ENCODE assay signal across 15 cellular contexts in the genomic region with DNA sequence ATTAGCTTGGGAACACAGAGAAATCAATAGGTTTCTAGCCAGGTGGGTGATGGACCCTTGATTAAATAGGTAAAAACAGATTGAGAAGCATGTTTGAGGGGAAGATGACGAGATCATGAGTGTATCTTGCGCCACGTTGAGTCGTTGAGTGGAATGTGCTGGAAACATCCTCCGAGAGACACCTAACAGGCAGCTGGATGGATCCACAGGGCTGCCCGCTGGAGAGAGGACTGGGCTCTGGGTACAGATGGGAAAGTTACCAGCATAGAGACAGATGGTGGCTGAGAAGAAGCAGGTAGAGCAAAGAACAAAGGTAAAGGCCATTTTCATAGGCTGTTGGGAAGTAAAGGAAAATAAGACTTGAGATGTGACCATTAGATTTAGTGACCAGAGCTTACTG. TPM values are rescaled to one million over a fixed set of nuclear protein-coding genes. Genes with fewer than 3 reads are reported as not detected.
DNase-seq lines count a peak whose midpoint lies in the region; ATAC-seq and TF ChIP-seq lines count a peak whose summit lies in the region.
"Had no signal": no experiment of that assay in that cellular context is flagged by ENCODE, and none has a peak within 500 bp of the region (broad histone marks: within the 10 kb centered on the region; RNA-seq: fewer than 3 reads in every experiment).

No MANE protein-coding gene starts in this region.

- H3K36me3 ChIP-seq in CD8-positive, alpha-beta memory T cell (ENCODE audit: insufficient read depth, low read length) = no peaks in the 10 kb centered on the region
- H3K36me3 ChIP-seq: heart left ventricle, thyroid gland had no signal

- H3K27me3 Mint-ChIP-seq in CD8-positive, alpha-beta memory T cell = peaks cover 0 to 10% of the 10 kb centered on the region in 2 donors
- no peaks in the 10 kb centered on the region for H3K27me3 Mint-ChIP-seq in activated T-helper 17 cell treated with anti-CD3 and anti-CD28 coated beads, Interleukin-2, amount 50 U/mL, for 72 hours
- H3K27me3 Mint-ChIP-seq in natural killer cell (ENCODE audit: low read depth in 2 of 2) = peaks cover 39 to 47% of the 10 kb centered on the region in 2 donors

- no peak for DNase-seq in CD8-positive, alpha-beta memory T cell
- DNase-seq in HL-60 (ENCODE audit: low read depth in 1 of 2, low spot score in 1 of 2) (no peak), natural killer cell (no peak), D341Med (ENCODE audit: low spot score) (no peak)
- DNase-seq: activated CD4-positive, alpha-beta T cell treated with anti-CD3 and anti-CD28 coated beads, Interleukin-2, amount 50 U/mL, for 4 hours; Caco-2; NCI-H1417; NCI-H510A; thyroid gland had no signal

- H3K36me3 Mint-ChIP-seq in CD8-positive, alpha-beta memory T cell = no peaks in the 10 kb centered on the region
- H3K36me3 Mint-ChIP-seq in activated T-helper 17 cell treated with anti-CD3 and anti-CD28 coated beads, Interleukin-2, amount 50 U/mL, for 72 hours (ENCODE audit: low read depth) = no peaks in the 10 kb centered on the region
- no peaks in the 10 kb centered on the region for H3K36me3 Mint-ChIP-seq in natural killer cell
- H3K36me3 Mint-ChIP-seq: mesothelial cell of epicardium had no signal

- POLR2A ChIA-PET in CD8-positive, alpha-beta memory T cell (lab: Charles Lee) = no interaction called here

- no peaks in the 10 kb centered on the region for H3K9me3 ChIP-seq in CD8-positive, alpha-beta memory T cell (ENCODE audit: low read length)
- H3K9me3 ChIP-seq: Caco-2, heart left ventricle, thyroid gland had no signal

- H3K4me1 Mint-ChIP-seq in CD8-positive, alpha-beta memory T cell = peaks cover 24 to 46% (median 35%) of the 10 kb centered on the region in 3 donors
- peaks cover 37% of the 10 kb centered on the region for H3K4me1 Mint-ChIP-seq in activated T-helper 17 cell treated with anti-CD3 and anti-CD28 coated beads, Interleukin-2, amount 50 U/mL, for 72 hours
- peaks cover 37 to 48% of the 10 kb centered on the region in 2 donors for H3K4me1 Mint-ChIP-seq in natural killer cell
- H3K4me1 Mint-ChIP-seq: nephron had no signal

- no peaks in the 10 kb centered on the region for H3K9me3 Mint-ChIP-seq in CD8-positive, alpha-beta memory T cell
- H3K9me3 Mint-ChIP-seq in activated T-helper 17 cell treated with anti-CD3 and anti-CD28 coated beads, Interleukin-2, amount 50 U/mL, for 72 hours = no peaks in the 10 kb centered on the region
- H3K9me3 Mint-ChIP-seq in natural killer cell = no peaks in the 10 kb centered on the region
- H3K9me3 Mint-ChIP-seq: mesothelial cell of epicardium, nephron had no signal

- peak overlapping the region in 3 of 8 donors; percentile 15 to 39 (median 35) for H3K27ac Mint-ChIP-seq in CD8-positive, alpha-beta memory T cell
- peak overlapping the region; percentile 90 for H3K27ac Mint-ChIP-seq in activated T-helper 17 cell treated with anti-CD3 and anti-CD28 coated beads, Interleukin-2, amount 50 U/mL, for 72 hours
- H3K27ac Mint-ChIP-seq in natural killer cell = peak overlapping the region in 1 of 2 donors; percentile 84
- H3K27ac Mint-ChIP-seq: mesothelial cell of epicardium, nephron had no signal

- peaks cover 14% of the 10 kb centered on the region for H3K4me1 ChIP-seq in CD8-positive, alpha-beta memory T cell (ENCODE audit: insufficient read depth, low read length)
- H3K4me1 ChIP-seq: Caco-2, thyroid gland had no signal

- intact Hi-C loops in natural killer cell (cut with micrococcal nuclease) = no loop called here

- H3K27ac ChIP-seq in CD8-positive, alpha-beta memory T cell (ENCODE audit: low read depth, low read length) = no peak overlapping the region
- H3K27ac ChIP-seq in HL-60 (replicated peaks) = peak overlapping the region; percentile 68
- H3K27ac ChIP-seq: heart left ventricle, thyroid gland had no signal

- peak overlapping the region in 5 of 7 donors; percentile 44 to 86 (median 68) for H3K4me3 Mint-ChIP-seq in CD8-positive, alpha-beta memory T cell
- H3K4me3 Mint-ChIP-seq in activated T-helper 17 cell treated with anti-CD3 and anti-CD28 coated beads, Interleukin-2, amount 50 U/mL, for 72 hours = peak overlapping the region; percentile 69
- H3K4me3 Mint-ChIP-seq in natural killer cell = peak overlapping the region; percentile 86
- H3K4me3 Mint-ChIP-seq: mesothelial cell of epicardium, nephron had no signal

- CTCF ChIA-PET in CD8-positive, alpha-beta memory T cell (lab: Charles Lee) = no interaction called here

- TF ChIP-seq CTCF in HL-60 (IDR thresholded peaks at IDR 0.05; ENCODE audit: insufficient read depth, low read length) (no peak), natural killer cell (IDR thresholded peaks at IDR 0.05) (no peak)

- no peaks in the 10 kb centered on the region for H3K27me3 ChIP-seq in CD8-positive, alpha-beta memory T cell (ENCODE audit: insufficient read depth, low read length, poor library complexity, severe bottlenecking)
- H3K27me3 ChIP-seq in HL-60 (ENCODE audit: insufficient read depth, poor library complexity, severe bottlenecking) = no peaks in the 10 kb centered on the region
- H3K27me3 ChIP-seq: heart left ventricle, thyroid gland had no signal

- ATAC-seq in activated T-helper 17 cell treated with anti-CD3 and anti-CD28 coated beads, Interleukin-2, amount 50 U/mL, for 72 hours (replicated peaks) = no peak
- ATAC-seq in natural killer cell (no peak), GM19351 (IDR thresholded peaks at IDR 0.05; ENCODE audit: unreplicated experiment) (no peak)
- ATAC-seq in activated CD4-positive, CD25-positive, alpha-beta regulatory T cell treated with anti-CD3 and anti-CD28 coated beads, Interleukin-2, amount 50 U/mL, for 24 hours = no peak

- H3K4me3 ChIP-seq in CD8-positive, alpha-beta memory T cell (ENCODE audit: low read length) = no peak overlapping the region
- H3K4me3 ChIP-seq in HL-60 (replicated peaks; ENCODE audit: insufficient read depth, low read length) = no peak overlapping the region
- H3K4me3 ChIP-seq: heart left ventricle, thyroid gland had no signal

RNA-seq across cellular contexts. Expression of a gene that starts 15.6 kb away (rescaled TPM):
- 100 to 1,000 TPM; 147 to 159 TPM for total RNA-seq in CD8-positive, alpha-beta memory T cell
- polyA plus RNA-seq in CD8-positive, alpha-beta memory T cell = 0.84 TPM
- 100 to 1,000 TPM in 1 of 2 donors, 10 to 100 TPM in 1; 97.3 to 129 TPM for total RNA-seq in activated T-helper 17 cell treated with anti-CD3 and anti-CD28 coated beads, Interleukin-2, amount 50 U/mL, for 72 hours
- 1 to 10 TPM in 2 of 3 donors, under 1 TPM in 1; 0.25 to 3.6 (median 1.2) TPM for total RNA-seq in natural killer cell

Comparison
In these comparisons a context has a peak if more than half of its experiments do, and no peak if none do; other contexts are left out.
1. RNA of a gene that starts 15.6 kb away (total RNA-seq): 147 to 159 TPM in CD8-positive, alpha-beta memory T cell and 97.3 to 129 TPM in activated T-helper 17 cell treated with anti-CD3 and anti-CD28 coated beads, Interleukin-2, amount 50 U/mL, for 72 hours; 0.25 to 3.6 TPM in natural killer cell; every median in the first group is over 10 times any median in the second.
2. Peak in every context shown above with its lines, with median percentiles within 50 percentile points of each other: H3K4me3 Mint-ChIP-seq.